ENCODE assay signal across 8 cellular contexts in genomic region chr19:38210458-38210987, GRCh38. TPM values are rescaled to one million over a fixed set of nuclear protein-coding genes. Genes with fewer than 3 reads are reported as not detected.
DNase-seq lines count a peak whose midpoint lies in the region; ATAC-seq lines count a peak whose summit lies in the region.

No MANE protein-coding gene starts in this region.

- no peaks in the 10 kb centered on the region; the same call in 1 of the 2 replicates for H3K36me3 ChIP-seq in HUES6 (ENCODE audit: control insufficient read depth, insufficient read depth, low read length)
- H3K36me3 ChIP-seq in iPS-20b (ENCODE audit: insufficient read depth, low read depth, low read length): no peaks in the 10 kb centered on the region; the same call in 1 of the 2 replicates
- peaks cover 11% of the 10 kb centered on the region for H3K36me3 ChIP-seq in skeletal muscle satellite cell (ENCODE audit: insufficient read depth, low read length)

- no peak for ATAC-seq in HG03342 (IDR thresholded peaks at IDR 0.05; ENCODE audit: unreplicated experiment)

- H3K9me3 ChIP-seq in HUES6 (ENCODE audit: control insufficient read depth, insufficient read depth, low read depth, low read length) (no peaks in the 10 kb centered on the region), iPS-20b (ENCODE audit: insufficient read depth, low read depth, low read length) (no peaks in the 10 kb centered on the region), skeletal muscle satellite cell (replicated peaks; ENCODE audit: low read length) (no peaks in the 10 kb centered on the region)

- H3K4me1 ChIP-seq in HUES6 (ENCODE audit: control insufficient read depth, insufficient read depth, low read length) (peaks cover 31% of the 10 kb centered on the region), iPS-20b (ENCODE audit: insufficient read depth, low read length) (peaks cover 5% of the 10 kb centered on the region; the same call in 1 of the 2 replicates), skeletal muscle satellite cell (ENCODE audit: control insufficient read depth, insufficient read depth, low read length) (peaks cover 46% of the 10 kb centered on the region)

- H3K9ac ChIP-seq in HUES6 (ENCODE audit: low read length) (peak overlapping the region; percentile 43), iPS-20b (ENCODE audit: low read depth, low read length) (peak overlapping the region; percentile 86; the same call in 1 of the 2 replicates), skeletal muscle satellite cell (ENCODE audit: low read depth, low read length) (peak overlapping the region; percentile 77)

- peak overlapping the region; percentile 85 for H3K4me2 ChIP-seq in skeletal muscle satellite cell (ENCODE audit: low read length)

- H3K27me3 ChIP-seq in HUES6 (ENCODE audit: control insufficient read depth, insufficient read depth, low read length) (peaks cover 20% of the 10 kb centered on the region), iPS-20b (ENCODE audit: insufficient read depth, low read length) (peaks cover 18% of the 10 kb centered on the region; the same call in 1 of the 2 replicates), skeletal muscle satellite cell (ENCODE audit: control insufficient read depth, insufficient read depth, low read length) (no peaks in the 10 kb centered on the region)

- DNase-seq in anterior cingulate cortex (lab: John Stamatoyannopoulos, UW) (peak in 56 of 58 donors; percentile 30 to 89 (median 74)), HT-29 (ENCODE audit: low spot score) (no peak), foreskin melanocyte (no peak), EL (no peak)

- H3K4me3 ChIP-seq in HUES6 (ENCODE audit: low read depth, low read length) (peak overlapping the region; percentile 68), iPS-20b (ENCODE audit: low read length) (peak overlapping the region; percentile 70), skeletal muscle satellite cell (ENCODE audit: low read length) (peak overlapping the region; percentile 52)

- H3K27ac ChIP-seq in HUES6 (ENCODE audit: low read depth, low read length) (no peak overlapping the region), iPS-20b (ENCODE audit: low read length) (no peak overlapping the region)

RNA-seq across cellular contexts. Expression of gene DPF1, which starts 13.5 kb away (rescaled TPM):
- 3.0 and 5.5 TPM in 2 replicates for total RNA-seq in skeletal muscle satellite cell (2012; rRNA removed)
- total RNA-seq in HT-29 (2014; rRNA removed; shearing (Covaris generic)): 0.89 and 1.3 TPM in 2 replicates

RNA-seq across cellular contexts. Expression of gene PPP1R14A, which starts 45.7 kb away (rescaled TPM):
- not detected in 2 replicates for total RNA-seq in skeletal muscle satellite cell (2012; rRNA removed)
- not detected in 2 replicates for total RNA-seq in HT-29 (2014; rRNA removed; shearing (Covaris generic))

RNA-seq across cellular contexts. Expression of gene SPINT2, which starts 53.9 kb away (rescaled TPM):
- total RNA-seq in skeletal muscle satellite cell (2012; rRNA removed): under 0.01 TPM in 1 of 2 replicates, not detected in the other
- total RNA-seq in HT-29 (2014; rRNA removed; shearing (Covaris generic)): 2,475 and 2,514 TPM in 2 replicates

Comparison
In these comparisons a context has a peak if more than half of its experiments do, and no peak if none do; other contexts are left out.
1. DNase-seq: peak in anterior cingulate cortex (56 of 58); none in HT-29 (single experiment), foreskin melanocyte (single experiment) and EL (single experiment).
2. Peak in every context shown above with its lines, with median percentiles within 50 percentile points of each other: H3K4me3 ChIP-seq and H3K9ac ChIP-seq.